ENCODE assay signal across 15 cellular contexts in genomic region chr15:67197364-67197695, GRCh38. TPM values are rescaled to one million over a fixed set of nuclear protein-coding genes. Genes with fewer than 3 reads are reported as not detected.
DNase-seq lines count a peak whose midpoint lies in the region; ATAC-seq and TF ChIP-seq lines count a peak whose summit lies in the region.
"Had no signal": no experiment of that assay in that cellular context is flagged by ENCODE, and none has a peak within 500 bp of the region (broad histone marks: within the 10 kb centered on the region; RNA-seq: fewer than 3 reads in every experiment).

No MANE protein-coding gene starts in this region.

- no peak overlapping the region for H3K9ac ChIP-seq in mammary epithelial cell (ENCODE audit: insufficient read depth, low read length)

- H3K27ac Mint-ChIP-seq in MCF 10A (ENCODE audit: low read depth, unreplicated experiment) (peak overlapping the region; percentile 4), memory B cell (peak overlapping the region; percentile 83)
- H3K27ac Mint-ChIP-seq in activated T-helper 17 cell treated with anti-CD3 and anti-CD28 coated beads, Interleukin-2, amount 50 U/mL, for 72 hours: peak overlapping the region; percentile 86

- H3K4me1 Mint-ChIP-seq in MCF 10A (ENCODE audit: insufficient read depth, unreplicated experiment) (no peaks in the 10 kb centered on the region), memory B cell (peaks cover 22% of the 10 kb centered on the region)
- peaks cover 25% of the 10 kb centered on the region for H3K4me1 Mint-ChIP-seq in activated T-helper 17 cell treated with anti-CD3 and anti-CD28 coated beads, Interleukin-2, amount 50 U/mL, for 72 hours

- no peaks in the 10 kb centered on the region for H4K20me1 ChIP-seq in mammary epithelial cell (ENCODE audit: insufficient read depth, low read length)

- no peaks in the 10 kb centered on the region for H3K4me1 ChIP-seq in mammary epithelial cell (ENCODE audit: insufficient read depth, low read length)
- peaks cover 48% of the 10 kb centered on the region for H3K4me1 ChIP-seq in suprapubic skin
- H3K4me1 ChIP-seq in mucosa of descending colon (ENCODE audit: low read depth): no peaks in the 10 kb centered on the region

- POLR2A ChIA-PET in MCF 10A (lab: Yijun Ruan, JAX): no interaction called here

- H3K4me3 Mint-ChIP-seq in MCF 10A (ENCODE audit: unreplicated experiment) (no peak overlapping the region), memory B cell (no peak overlapping the region)
- H3K4me3 Mint-ChIP-seq in activated T-helper 17 cell treated with anti-CD3 and anti-CD28 coated beads, Interleukin-2, amount 50 U/mL, for 72 hours: no peak overlapping the region

- no peak overlapping the region for H2AFZ ChIP-seq in mammary epithelial cell (ENCODE audit: low read depth, low read length)

- intact Hi-C loops in MCF 10A (cut with micrococcal nuclease) (no loop called here), mammary epithelial cell (cut with micrococcal nuclease) (loop anchor here (5.0 kb wide), 1 partner anchor 130 kb away; the partner anchor contains the start of gene SMAD3), mucosa of descending colon (cut with DNase I, micrococcal nuclease) (no loop called here)

- TF ChIP-seq CTCF in MCF 10A (IDR thresholded peaks at IDR 0.05; ENCODE audit: unreplicated experiment): no peak
- TF ChIP-seq CTCF in mammary epithelial cell (conservative IDR thresholded peaks at IDR 0.05 in 1 of 2, IDR thresholded peaks at IDR 0.05 in 1 of 2; ENCODE audit: extremely low read depth in 1 of 2, insufficient read depth in 1 of 2, low read depth in 1 of 2, low read length in 2 of 2): no peak
- no peak for TF ChIP-seq CTCF in suprapubic skin (IDR thresholded peaks at IDR 0.05)
- TF ChIP-seq CTCF in mucosa of descending colon (IDR thresholded peaks at IDR 0.05): no peak

- H3K27me3 Mint-ChIP-seq in MCF 10A (ENCODE audit: insufficient read depth, unreplicated experiment): no peaks in the 10 kb centered on the region
- no peaks in the 10 kb centered on the region for H3K27me3 Mint-ChIP-seq in activated T-helper 17 cell treated with anti-CD3 and anti-CD28 coated beads, Interleukin-2, amount 50 U/mL, for 72 hours
- no peaks in the 10 kb centered on the region for H3K27me3 Mint-ChIP-seq in memory B cell

- no peak for ATAC-seq in activated T-helper 17 cell treated with anti-CD3 and anti-CD28 coated beads, Interleukin-2, amount 50 U/mL, for 72 hours (replicated peaks)
- ATAC-seq in memory B cell (ENCODE audit: low read depth) (no peak), mucosa of descending colon (no peak), GM18873 (IDR thresholded peaks at IDR 0.05; ENCODE audit: low FRiP score, unreplicated experiment) (no peak)

- peaks cover 55% of the 10 kb centered on the region for H3K36me3 Mint-ChIP-seq in MCF 10A (ENCODE audit: insufficient read depth, unreplicated experiment)
- H3K36me3 Mint-ChIP-seq in activated T-helper 17 cell treated with anti-CD3 and anti-CD28 coated beads, Interleukin-2, amount 50 U/mL, for 72 hours (ENCODE audit: low read depth): peaks cover 87% of the 10 kb centered on the region
- peaks cover 26% of the 10 kb centered on the region for H3K36me3 Mint-ChIP-seq in memory B cell

- H3K4me2 ChIP-seq in mammary epithelial cell (ENCODE audit: insufficient read depth, low read depth, low read length): no peak overlapping the region

- DNase-seq in MCF 10A (ENCODE audit: unreplicated experiment): no peak
- DNase-seq in mammary epithelial cell: no peak
- DNase-seq in memory B cell (ENCODE audit: low spot score in 2 of 2): no peak
- DNase-seq in suprapubic skin (ENCODE audit: low spot score in 2 of 2): no peak
- no peak for DNase-seq in SKM-1 (lab: John Stamatoyannopoulos, UW; ENCODE audit: unreplicated experiment)
- no peak for DNase-seq in mucosa of descending colon
- DNase-seq: DMS79; effector memory CD4-positive, alpha-beta T cell; glutamatergic neuron; left cardiac atrium; NCI-H187 treated with DMSO at 0.1 percent for 48 hours; SJCRH30; stimulated activated CD4-positive, alpha-beta T cell treated with anti-CD3 and anti-CD28 coated beads, Interleukin-15, amount 100 ng/mL, for 24 hours had no signal

- H3K4me3 ChIP-seq in mammary epithelial cell (replicated peaks in 1 of 3; ENCODE audit: insufficient read depth in 1 of 3, low read depth in 2 of 3, low read length in 3 of 3) (no peak overlapping the region), suprapubic skin (no peak overlapping the region), mucosa of descending colon (no peak overlapping the region)
- H3K4me3 ChIP-seq: SJCRH30 had no signal

- H3K27ac ChIP-seq in mammary epithelial cell (ENCODE audit: insufficient read depth, low read depth, low read length) (no peak overlapping the region), suprapubic skin (peak overlapping the region; percentile 62)
- H3K27ac ChIP-seq: SJCRH30 had no signal

- no peak for TF ChIP-seq POLR2A in suprapubic skin (IDR thresholded peaks at IDR 0.05)

- H3K36me3 ChIP-seq in mammary epithelial cell (ENCODE audit: insufficient read depth, low read length) (peaks cover 11% of the 10 kb centered on the region), suprapubic skin (peaks cover 13% of the 10 kb centered on the region), mucosa of descending colon (ENCODE audit: low read depth) (no peaks in the 10 kb centered on the region)

- BruUV-seq in MCF 10A (replicated peaks; lab: Mats Ljungman, UMichigan): no TSS peak
- BruUV-seq in mammary epithelial cell (replicated peaks; lab: Mats Ljungman, UMichigan): no TSS peak

- in situ Hi-C loops in mammary epithelial cell (cut with MboI; ENCODE audit: low sequenced_read_pairs in 2 of 2): no loop called here

- no peaks in the 10 kb centered on the region for H3K9me3 ChIP-seq in mammary epithelial cell (replicated peaks; ENCODE audit: insufficient read depth, low read length)
- no peaks in the 10 kb centered on the region for H3K9me3 ChIP-seq in suprapubic skin
- no peaks in the 10 kb centered on the region for H3K9me3 ChIP-seq in mucosa of descending colon
- H3K9me3 ChIP-seq: SJCRH30 had no signal

- TF ChIP-seq EP300 in suprapubic skin (IDR thresholded peaks at IDR 0.05): no peak

- CTCF ChIA-PET in MCF 10A (lab: Yijun Ruan, JAX) (interaction anchor here (0.5 kb wide), 1 partner anchor 33 kb away, joined by 3 read pairs; no protein-coding TSS in a partner anchor), mammary epithelial cell (lab: Charles Lee; ENCODE audit: low non-redundant PET) (no interaction called here)

- H3K9me3 Mint-ChIP-seq in MCF 10A (ENCODE audit: unreplicated experiment): no peaks in the 10 kb centered on the region
- H3K9me3 Mint-ChIP-seq in activated T-helper 17 cell treated with anti-CD3 and anti-CD28 coated beads, Interleukin-2, amount 50 U/mL, for 72 hours: no peaks in the 10 kb centered on the region
- H3K9me3 Mint-ChIP-seq in memory B cell: no peaks in the 10 kb centered on the region

- 95% methylated on average over 2 of the region's 2 CpGs for WGBS in mammary epithelial cell (ENCODE audit: low coverage, missing lambda C conversion rate)
- WGBS in suprapubic skin: 98% methylated on average over 2 of the region's 2 CpGs

- H3K27me3 ChIP-seq in mammary epithelial cell (ENCODE audit: insufficient read depth, low read length): no peaks in the 10 kb centered on the region
- no peaks in the 10 kb centered on the region for H3K27me3 ChIP-seq in suprapubic skin
- H3K27me3 ChIP-seq: SJCRH30 had no signal

- dilution Hi-C loops in mammary epithelial cell (cut with HindIII; ENCODE audit: low sequenced_read_pairs): no loop called here

- H3K79me2 ChIP-seq in mammary epithelial cell (ENCODE audit: insufficient read depth, low read length): no peaks in the 10 kb centered on the region

RNA-seq across cellular contexts. Expression of gene AAGAB, which starts 57.1 kb away (rescaled TPM):
- 52.7 and 60.7 TPM in 2 replicates for total RNA-seq in MCF 10A (2022)
- 10 to 100 TPM; 52.2 to 62.5 TPM for total RNA-seq in mammary epithelial cell
- 44.5 TPM for polyA plus RNA-seq in mammary epithelial cell
- polyA minus RNA-seq in mammary epithelial cell: 90.5 TPM
- 10 to 100 TPM; 32.8 to 52.0 TPM for total RNA-seq in activated T-helper 17 cell treated with anti-CD3 and anti-CD28 coated beads, Interleukin-2, amount 50 U/mL, for 72 hours
- 10 to 100 TPM; 18.6 to 28.0 (median 26.0) TPM for total RNA-seq in suprapubic skin
- 10 to 100 TPM; 40.5 to 52.1 (median 48.3) TPM for total RNA-seq in mucosa of descending colon

RNA-seq across cellular contexts. Expression of gene IQCH, which starts 57.3 kb away (rescaled TPM):
- total RNA-seq in MCF 10A (2022) (4.4 and 5.0 TPM in 2 replicates), mammary epithelial cell (1 to 10 TPM; 4.9 to 8.8 TPM), suprapubic skin (1 to 10 TPM; 1.4 to 3.1 (median 2.2) TPM), mucosa of descending colon (1 to 10 TPM; 2.2 to 3.0 (median 2.2) TPM)
- 1.0 TPM for polyA plus RNA-seq in mammary epithelial cell
- polyA minus RNA-seq in mammary epithelial cell: 13.3 TPM
- under 1 TPM; 0.77 to 0.89 TPM for total RNA-seq in activated T-helper 17 cell treated with anti-CD3 and anti-CD28 coated beads, Interleukin-2, amount 50 U/mL, for 72 hours

Comparison
In these comparisons a context has a peak if more than half of its experiments do, and no peak if none do; other contexts are left out.
1. H3K27ac Mint-ChIP-seq: peak in every context shown above with its lines; median percentile 86 in activated T-helper 17 cell treated with anti-CD3 and anti-CD28 coated beads, Interleukin-2, amount 50 U/mL, for 72 hours; 83 in memory B cell; 4 in MCF 10A.